Comparison of ENCODE assay signal across 1 cellular context in the genomic region with DNA sequence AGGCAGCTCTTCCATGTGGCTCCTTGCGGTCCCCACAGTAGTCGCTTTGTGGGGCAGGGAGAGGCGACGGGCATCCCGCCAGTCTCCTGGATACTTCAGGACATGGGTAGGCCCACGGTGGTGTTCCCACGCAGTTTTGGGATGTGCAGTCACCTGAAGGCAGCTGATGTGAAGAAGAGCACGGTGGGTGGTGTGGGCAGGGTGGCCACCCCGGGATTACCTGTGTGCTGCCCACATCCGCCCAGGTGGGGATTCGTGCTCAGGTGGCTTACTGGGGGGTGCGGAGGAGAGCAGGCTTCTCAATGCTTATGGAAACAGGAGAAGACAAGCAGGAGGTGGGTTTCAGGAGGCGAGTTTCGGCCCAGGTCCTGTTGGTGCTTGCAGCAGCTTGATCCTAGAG.
TF ChIP-seq lines count a peak whose summit lies in the region.

No MANE protein-coding gene starts in this region.

TF ChIP-seq in SK-N-SH treated with all-trans-retinoic acid at 6 μM for 48 hours, 23 proteins besides CTCF, POLR2A, EP300 and RAD21 (continued from another document):
- TF ChIP-seq BACH2 (CRISPR knock-in tag; IDR thresholded peaks at IDR 0.05; ENCODE audit: borderline replicate concordance), result no peak
